Comparison of ENCODE assay signal across 19 cellular contexts in genomic region chr16:31702796-31703195, GRCh38.
DNase-seq lines count a peak whose midpoint lies in the region; ATAC-seq, FAIRE-seq and TF ChIP-seq lines count a peak whose summit lies in the region.
"Had no signal": no experiment of that assay in that cellular context is flagged by ENCODE, and none has a peak within 500 bp of the region (broad histone marks: within the 10 kb centered on the region; RNA-seq: fewer than 3 reads in every experiment).

No MANE protein-coding gene starts in this region.

- H2AFZ ChIP-seq in HepG2 (ENCODE audit: low read length) (no peak overlapping the region), neural progenitor cell (replicated peaks) (no peak overlapping the region)

- H3K4me2 ChIP-seq in HepG2 (ENCODE audit: low read depth, low read length) (peak overlapping the region; percentile 90), neural progenitor cell (no peak overlapping the region)

- no peaks in the 10 kb centered on the region for H3K27me3 Mint-ChIP-seq in T-helper 1 cell treated with Interleukin-12 subunit alpha and Interleukin-12 subunit beta and Interleukin-4 antibody, amounts not matched to agents 30 μg/mL and 1 μg/mL, for 36 hours (ENCODE audit: low read depth)
- H3K27me3 Mint-ChIP-seq in effector memory CD8-positive, alpha-beta T cell = no peaks in the 10 kb centered on the region
- H3K27me3 Mint-ChIP-seq in neural progenitor cell (ENCODE audit: insufficient read depth, low read depth) = peaks cover 5% of the 10 kb centered on the region

- H3K36me3 ChIP-seq in HepG2 (replicated peaks in 1 of 2; ENCODE audit: control insufficient read depth in 1 of 2, insufficient read depth in 2 of 2, low read length in 2 of 2) (peaks cover 46 to 63% of the 10 kb centered on the region in 2 experiments), right lobe of liver (peaks cover 0 to 42% (median 7%) of the 10 kb centered on the region in 4 donors), neural progenitor cell (no peaks in the 10 kb centered on the region)
- H3K36me3 ChIP-seq: neutrophil had no signal

- H3K27me3 ChIP-seq in HepG2 (ENCODE audit: control insufficient read depth in 1 of 2, insufficient read depth in 2 of 2, low read length in 2 of 2) (no peaks in the 10 kb centered on the region; a peak in 1 of 5 replicates), right lobe of liver (no peaks in the 10 kb centered on the region), neural progenitor cell (peaks cover 6% of the 10 kb centered on the region)
- H3K27me3 ChIP-seq: ascending aorta, testis had no signal

- FAIRE-seq in HepG2 (lab: Jason Lieb, UNC) = no peak
- FAIRE-seq: GM12892, K562 had no signal

- peaks cover 22% of the 10 kb centered on the region for H3K79me2 ChIP-seq in HepG2 (ENCODE audit: insufficient read depth, low read length)
- peaks cover 16% of the 10 kb centered on the region for H3K79me2 ChIP-seq in neural progenitor cell (ENCODE audit: low read depth)

- BruUV-seq in HepG2 (replicated peaks; lab: Mats Ljungman, UMichigan) = no TSS peak

- no peaks in the 10 kb centered on the region for H3K9me3 ChIP-seq in HepG2 (ENCODE audit: low read length)
- no peaks in the 10 kb centered on the region for H3K9me3 ChIP-seq in right lobe of liver
- H3K9me3 ChIP-seq in neural progenitor cell (ENCODE audit: low read depth) = no peaks in the 10 kb centered on the region
- H3K9me3 ChIP-seq: ascending aorta, heart left ventricle, neutrophil, testis had no signal

- H3K27ac Mint-ChIP-seq in T-helper 1 cell treated with Interleukin-12 subunit alpha and Interleukin-12 subunit beta and Interleukin-4 antibody, amounts not matched to agents 30 μg/mL and 1 μg/mL, for 36 hours = peak overlapping the region; percentile 71
- H3K27ac Mint-ChIP-seq in effector memory CD8-positive, alpha-beta T cell = peak overlapping the region; percentile 93 to 96
- no peak overlapping the region for H3K27ac Mint-ChIP-seq in neural progenitor cell

- POLR2A ChIA-PET in HepG2 (lab: Yijun Ruan, JAX) = interaction anchor here (3.4 kb wide), 1 partner anchor 9 kb away, joined by 131 read pairs; a partner anchor contains a TSS

- peaks cover 20% of the 10 kb centered on the region for H4K20me1 ChIP-seq in HepG2 (ENCODE audit: insufficient read depth, low read length)
- H4K20me1 ChIP-seq in neural progenitor cell (ENCODE audit: low read depth) = peaks cover 9% of the 10 kb centered on the region

- no peaks in the 10 kb centered on the region for H3F3A ChIP-seq in neural progenitor cell (ENCODE audit: low read depth)

- 94% methylated on average over 5 of the region's 5 CpGs for WGBS in HepG2 (ENCODE audit: low lambda C conversion rate)
- WGBS in right lobe of liver (ENCODE audit: insufficient coverage, low coverage, low lambda C conversion rate, missing lambda C conversion rate) = 90% methylated on average over 5 of the region's 5 CpGs

- peaks cover 26% of the 10 kb centered on the region for H3K4me1 Mint-ChIP-seq in T-helper 1 cell treated with Interleukin-12 subunit alpha and Interleukin-12 subunit beta and Interleukin-4 antibody, amounts not matched to agents 30 μg/mL and 1 μg/mL, for 36 hours (ENCODE audit: low read depth)
- peaks cover 30 to 33% of the 10 kb centered on the region in 2 donors for H3K4me1 Mint-ChIP-seq in effector memory CD8-positive, alpha-beta T cell (ENCODE audit: low read depth in 2 of 2)
- H3K4me1 Mint-ChIP-seq in neural progenitor cell = peaks cover 9% of the 10 kb centered on the region

- no peak for TF ChIP-seq POLR2A in HepG2 (IDR thresholded peaks at IDR 0.05; ENCODE audit: insufficient read depth in 1 of 2, low read depth in 2 of 2, low read length in 2 of 2)
- no peak for TF ChIP-seq POLR2A in right lobe of liver (IDR thresholded peaks at IDR 0.05)

- in situ Hi-C loops in HepG2 (cut with HindIII; ENCODE audit: extremely low pct_ligation_motif_present, low pct_unique_long_range_greater_than_20kb) = loop anchor here (5.0 to 25.0 kb wide), 2 partner anchors 245 to 715 kb away; partner anchors contain the start of genes ARMC5 and HSD3B7

- peak overlapping the region; percentile 27 for H3K4me3 Mint-ChIP-seq in T-helper 1 cell treated with Interleukin-12 subunit alpha and Interleukin-12 subunit beta and Interleukin-4 antibody, amounts not matched to agents 30 μg/mL and 1 μg/mL, for 36 hours
- peak overlapping the region; percentile 89 to 91 for H3K4me3 Mint-ChIP-seq in effector memory CD8-positive, alpha-beta T cell
- H3K4me3 Mint-ChIP-seq in neural progenitor cell = no peak overlapping the region

- ATAC-seq in HepG2 (no peak), right lobe of liver (no peak), HG03045 (IDR thresholded peaks at IDR 0.05; ENCODE audit: unreplicated experiment) (no peak), GM21528 (IDR thresholded peaks at IDR 0.05; ENCODE audit: low FRiP score, unreplicated experiment) (no peak)
- ATAC-seq in effector memory CD8-positive, alpha-beta T cell (replicated peaks) = no peak
- ATAC-seq: heart left ventricle, K562 had no signal

- no peak for TF ChIP-seq RAD21 in HepG2 (CRISPR knock-in tag; IDR thresholded peaks at IDR 0.05)

- H3K9me3 Mint-ChIP-seq in T-helper 1 cell treated with Interleukin-12 subunit alpha and Interleukin-12 subunit beta and Interleukin-4 antibody, amounts not matched to agents 30 μg/mL and 1 μg/mL, for 36 hours = no peaks in the 10 kb centered on the region
- no peaks in the 10 kb centered on the region for H3K9me3 Mint-ChIP-seq in effector memory CD8-positive, alpha-beta T cell
- H3K9me3 Mint-ChIP-seq in neural progenitor cell = no peaks in the 10 kb centered on the region

- TF ChIP-seq EP300 in HepG2 (IDR thresholded peaks at IDR 0.05; ENCODE audit: low read depth in 2 of 2, low read length in 2 of 2) (no peak), HepG2 (CRISPR knock-in tag; IDR thresholded peaks at IDR 0.05; ENCODE audit: borderline replicate concordance) (no peak)

- CTCF ChIA-PET in HepG2 (lab: Yijun Ruan, JAX; ENCODE audit: low intra/inter-chr PET ratio, low total read pairs) = no interaction called here

- DNase-seq in T-helper 1 cell = no peak
- DNase-seq in HepG2 (ENCODE audit: low spot score) = no peak
- DNase-seq in right lobe of liver = no peak
- DNase-seq in effector memory CD8-positive, alpha-beta T cell = no peak
- DNase-seq in neural progenitor cell (ENCODE audit: low spot score) = no peak
- DNase-seq: activated gamma-delta T cell, COR-L47, heart left ventricle, NCI-H1694, testis had no signal

- H3K4me3 ChIP-seq in HepG2 (replicated peaks in 1 of 3; ENCODE audit: insufficient read depth in 1 of 3, low read depth in 2 of 3, low read length in 3 of 3) (peak overlapping the region in 1 of 3 experiments; percentile 3; a peak in 1 of 6 replicates), right lobe of liver (no peak overlapping the region), neural progenitor cell (no peak overlapping the region)
- H3K4me3 ChIP-seq: ascending aorta, heart left ventricle, K562, testis had no signal

- H3K4me1 ChIP-seq in HepG2 (ENCODE audit: insufficient read depth, low read length) = peaks cover 40% of the 10 kb centered on the region
- H3K4me1 ChIP-seq in right lobe of liver = no peaks in the 10 kb centered on the region
- peaks cover 5% of the 10 kb centered on the region for H3K4me1 ChIP-seq in neural progenitor cell
- H3K4me1 ChIP-seq: ascending aorta, testis had no signal

- peaks cover 41% of the 10 kb centered on the region for H3K36me3 Mint-ChIP-seq in T-helper 1 cell treated with Interleukin-12 subunit alpha and Interleukin-12 subunit beta and Interleukin-4 antibody, amounts not matched to agents 30 μg/mL and 1 μg/mL, for 36 hours (ENCODE audit: low read depth)
- H3K36me3 Mint-ChIP-seq in effector memory CD8-positive, alpha-beta T cell (ENCODE audit: insufficient read depth) = peaks cover 67% of the 10 kb centered on the region
- peaks cover 4% of the 10 kb centered on the region for H3K36me3 Mint-ChIP-seq in neural progenitor cell

- H3K9ac ChIP-seq in HepG2 (ENCODE audit: insufficient read depth, low read depth, low read length) = no peak overlapping the region
- no peak overlapping the region for H3K9ac ChIP-seq in neural progenitor cell

- intact Hi-C loops in HepG2 (cut with micrococcal nuclease; ENCODE audit: unreplicated experiment) = no loop called here
- intact Hi-C loops in right lobe of liver (cut with DNase I) = no loop called here

- H3K27ac ChIP-seq in HepG2 (ENCODE audit: extremely low read length, insufficient read depth, low read length) (no peak overlapping the region), right lobe of liver (no peak overlapping the region), neural progenitor cell (no peak overlapping the region)
- H3K27ac ChIP-seq: 22Rv1, ascending aorta, heart left ventricle, neutrophil, testis, VCaP had no signal

- no peak for TF ChIP-seq CTCF in HepG2 (CRISPR knock-in tag; IDR thresholded peaks at IDR 0.05)
- TF ChIP-seq CTCF in right lobe of liver (IDR thresholded peaks at IDR 0.05) = no peak
- TF ChIP-seq CTCF in neural progenitor cell (IDR thresholded peaks at IDR 0.05) = no peak

TF ChIP-seq in HepG2, 621 proteins besides CTCF, POLR2A, EP300 and RAD21:
- TF ChIP-seq NFKB2 (CRISPR knock-in tag; IDR thresholded peaks at IDR 0.05; ENCODE audit: borderline replicate concordance) (peak; percentile 34; the same call in 1 of the 2 replicates), ZNF20 (CRISPR knock-in tag; IDR thresholded peaks at IDR 0.05) (no peak), AGO2 (optimal IDR thresholded peaks at IDR 0.05; ENCODE audit: low read depth, low read length) (peak; percentile 37)
